In genomic region chr5:63687854-63688253, GRCh38 we compare ENCODE assay signal across 25 cellular contexts.
"Had no signal": no experiment of that assay in that cellular context is flagged by ENCODE, and none has a peak within 500 bp of the region (broad histone marks: within the 10 kb centered on the region; RNA-seq: fewer than 3 reads in every experiment).

No MANE protein-coding gene starts in this region.

- H3K36me3 Mint-ChIP-seq: mesothelial cell of epicardium; naive B cell; natural killer cell treated with Interleukin-12 subunit alpha and Interleukin-12 subunit beta and Interleukin-15 and Interleukin-18, amount 100 ng/mL, for 72 hours had no signal

- H3K27me3 Mint-ChIP-seq: naive B cell; natural killer cell treated with Interleukin-12 subunit alpha and Interleukin-12 subunit beta and Interleukin-15 and Interleukin-18, amount 100 ng/mL, for 72 hours; stimulated activated naive CD8-positive, alpha-beta T cell treated with anti-CD3 and anti-CD28 coated beads, Interleukin-15, amount 100 ng/mL, for 72 hours had no signal

- H3K27ac Mint-ChIP-seq: mesothelial cell of epicardium; naive B cell; natural killer cell treated with Interleukin-12 subunit alpha and Interleukin-12 subunit beta and Interleukin-15 and Interleukin-18, amount 100 ng/mL, for 72 hours; stimulated activated naive CD8-positive, alpha-beta T cell treated with anti-CD3 and anti-CD28 coated beads, Interleukin-15, amount 100 ng/mL, for 72 hours had no signal

- ATAC-seq: esophagus mucosa; gastrocnemius medialis; left cardiac atrium; left lung; mucosa of descending colon; natural killer cell treated with Interleukin-12 subunit alpha and Interleukin-12 subunit beta and Interleukin-15 and Interleukin-18, amount 100 ng/mL, for 72 hours; right lobe of liver; stimulated activated naive CD8-positive, alpha-beta T cell treated with anti-CD3 and anti-CD28 coated beads, Interleukin-15, amount 100 ng/mL, for 72 hours had no signal

- H3K9me3 Mint-ChIP-seq: mesothelial cell of epicardium; natural killer cell treated with Interleukin-12 subunit alpha and Interleukin-12 subunit beta and Interleukin-15 and Interleukin-18, amount 100 ng/mL, for 72 hours; stimulated activated naive CD8-positive, alpha-beta T cell treated with anti-CD3 and anti-CD28 coated beads, Interleukin-15, amount 100 ng/mL, for 72 hours had no signal

- DNase-seq: dorsolateral prefrontal cortex; effector CD4-positive, alpha-beta T cell; foreskin fibroblast; gastrocnemius medialis; head of caudate nucleus; left cardiac atrium; left lung; mesenchymal stem cell; mucosa of descending colon; naive B cell; occipital lobe; ovary; posterior cingulate gyrus; retina; right lobe of liver; small intestine; stimulated activated CD4-positive, alpha-beta T cell treated with anti-CD3 and anti-CD28 coated beads, Interleukin-15, amount 100 ng/mL, for 24 hours; stimulated activated CD4-positive, alpha-beta T cell treated with anti-CD3 and anti-CD28 coated beads, Interleukin-2, amount 100 ng/mL, for 48 hours; stimulated activated CD8-positive, alpha-beta memory T cell treated with anti-CD3 and anti-CD28 coated beads, Interleukin-4, amount 100 ng/mL, for 48 hours; stimulated activated naive CD4-positive, alpha-beta T cell; stimulated activated naive CD8-positive, alpha-beta T cell treated with anti-CD3 and anti-CD28 coated beads, Interleukin-15, amount 100 ng/mL, for 72 hours; transverse colon had no signal

- H3K4me3 Mint-ChIP-seq: mesothelial cell of epicardium; naive B cell; natural killer cell treated with Interleukin-12 subunit alpha and Interleukin-12 subunit beta and Interleukin-15 and Interleukin-18, amount 100 ng/mL, for 72 hours; stimulated activated naive CD8-positive, alpha-beta T cell treated with anti-CD3 and anti-CD28 coated beads, Interleukin-15, amount 100 ng/mL, for 72 hours had no signal

- H3K4me1 Mint-ChIP-seq: naive B cell; stimulated activated naive CD8-positive, alpha-beta T cell treated with anti-CD3 and anti-CD28 coated beads, Interleukin-15, amount 100 ng/mL, for 72 hours had no signal
